ENCODE assay signal across 8 cellular contexts in the genomic region with DNA sequence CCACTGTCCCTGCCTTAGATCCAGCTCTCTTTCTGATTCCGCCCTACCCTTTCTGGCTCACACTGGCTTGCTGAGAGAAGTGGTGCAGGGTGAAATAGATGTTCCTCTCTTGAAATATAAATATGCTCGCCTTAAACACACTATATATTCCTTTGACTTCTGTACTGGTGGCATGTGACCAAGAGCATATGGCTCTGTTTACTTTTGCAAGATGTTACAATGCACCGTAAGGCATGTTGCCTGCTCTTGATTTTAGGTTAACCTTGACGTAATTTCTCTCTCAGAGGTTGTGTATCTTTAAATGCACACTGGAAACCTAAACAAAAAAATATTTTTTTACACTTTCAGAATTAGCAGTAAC. TPM values are rescaled to one million over a fixed set of nuclear protein-coding genes. Genes with fewer than 3 reads are reported as not detected.
DNase-seq lines count a peak whose midpoint lies in the region; ATAC-seq, FAIRE-seq and TF ChIP-seq lines count a peak whose summit lies in the region.

No MANE protein-coding gene starts in this region.

- intact Hi-C loops in left colon (cut with DNase I, micrococcal nuclease), result no loop called here

- no peak for TF ChIP-seq EP300 in upper lobe of left lung (IDR thresholded peaks at IDR 0.05)

- peaks cover 18 to 36% (median 29%) of the 10 kb centered on the region in 4 donors for H3K4me1 ChIP-seq in upper lobe of left lung

- POLR2A ChIA-PET in AG04449 (lab: Yijun Ruan, JAX), result interaction anchor here (1.2 kb wide), 1 partner anchor 460 kb away, joined by 4 read pairs; the partner anchor contains the start of gene MLF1
- POLR2A ChIA-PET in activated CD8-positive, alpha-beta T cell treated with anti-CD3 and anti-CD28 coated beads, Interleukin-2, amount 10 ng/mL, durations not matched to agents 7 days and 5 days (lab: Charles Lee), result no interaction called here

- 14% methylated on average over 4 of the region's 4 CpGs for WGBS in upper lobe of left lung, 2 donors

- peak; percentile 13 for ATAC-seq in GM21723 (IDR thresholded peaks at IDR 0.05; ENCODE audit: unreplicated experiment)
- no peak for ATAC-seq in activated CD8-positive, alpha-beta T cell treated with anti-CD3 and anti-CD28 coated beads, Interleukin-2, amount 10 ng/mL, durations not matched to agents 7 days and 5 days
- ATAC-seq in left colon, result peak; percentile 44
- ATAC-seq in upper lobe of left lung (ENCODE audit: low FRiP score in 2 of 2), result no peak

- peaks cover 23% of the 10 kb centered on the region for H3K36me3 Mint-ChIP-seq in activated CD8-positive, alpha-beta T cell treated with anti-CD3 and anti-CD28 coated beads, Interleukin-2, amount 10 ng/mL, durations not matched to agents 7 days and 5 days (ENCODE audit: low read depth)

- H3K4me3 Mint-ChIP-seq in activated CD8-positive, alpha-beta T cell treated with anti-CD3 and anti-CD28 coated beads, Interleukin-2, amount 10 ng/mL, durations not matched to agents 7 days and 5 days, result peak overlapping the region; percentile 91

- peaks cover 7% of the 10 kb centered on the region for H3K9me3 Mint-ChIP-seq in activated CD8-positive, alpha-beta T cell treated with anti-CD3 and anti-CD28 coated beads, Interleukin-2, amount 10 ng/mL, durations not matched to agents 7 days and 5 days (ENCODE audit: insufficient read depth)

- H3K4me3 ChIP-seq in AG04449 (ENCODE audit: low read depth, low read length) (peak overlapping the region; percentile 92), upper lobe of left lung (peak overlapping the region; percentile 69 to 97 (median 86))

- H3K36me3 ChIP-seq in upper lobe of left lung, result no peaks in the 10 kb centered on the region

- H3K4me1 Mint-ChIP-seq in activated CD8-positive, alpha-beta T cell treated with anti-CD3 and anti-CD28 coated beads, Interleukin-2, amount 10 ng/mL, durations not matched to agents 7 days and 5 days (ENCODE audit: low read depth), result peaks cover 61% of the 10 kb centered on the region

- peak overlapping the region; percentile 74 to 84 (median 80) for H3K27ac ChIP-seq in upper lobe of left lung

- TF ChIP-seq CTCF in AG04449 (IDR thresholded peaks at IDR 0.05; ENCODE audit: insufficient read depth, low read length, missing control alignments) (no peak), upper lobe of left lung (IDR thresholded peaks at IDR 0.05) (no peak)

- FAIRE-seq in RCC 7860 (lab: Jason Lieb, UNC), result no peak

- peaks cover 0 to 2% (median 0%) of the 10 kb centered on the region in 4 donors for H3K9me3 ChIP-seq in upper lobe of left lung

- CTCF ChIA-PET in AG04449 (lab: Yijun Ruan, JAX), result interaction anchor here (0.9 to 5.0 kb wide), 6 partner anchors 10 to 578 kb away, joined by 3 to 17 read pairs (median 4); no protein-coding TSS in a partner anchor
- CTCF ChIA-PET in activated CD8-positive, alpha-beta T cell treated with anti-CD3 and anti-CD28 coated beads, Interleukin-2, amount 10 ng/mL, durations not matched to agents 7 days and 5 days (lab: Charles Lee), result interaction anchor here (0.8 to 1.8 kb wide), 5 partner anchors 9 to 324 kb away, joined by 3 to 5 read pairs (median 4); no protein-coding TSS in a partner anchor

- H3K27me3 ChIP-seq in upper lobe of left lung, result peaks cover 0 to 30% (median 11%) of the 10 kb centered on the region in 4 donors

- DNase-seq in AG04449 (ENCODE audit: low read depth, low spot score), result no peak
- no peak for DNase-seq in activated CD8-positive, alpha-beta T cell treated with anti-CD3 and anti-CD28 coated beads, Interleukin-2, amount 10 ng/mL, durations not matched to agents 7 days and 5 days
- no peak for DNase-seq in left colon
- no peak for DNase-seq in upper lobe of left lung
- no peak for DNase-seq in glomerular visceral epithelial cell (ENCODE audit: extremely low spot score)
- DNase-seq in superior temporal gyrus (ENCODE audit: extremely low spot score), result no peak
- DNase-seq in RCC 7860 (ENCODE audit: low spot score), result no peak

- H3K27ac Mint-ChIP-seq in activated CD8-positive, alpha-beta T cell treated with anti-CD3 and anti-CD28 coated beads, Interleukin-2, amount 10 ng/mL, durations not matched to agents 7 days and 5 days, result peak overlapping the region; percentile 79

- no peak for TF ChIP-seq POLR2A in upper lobe of left lung (IDR thresholded peaks at IDR 0.05)

- peaks cover 33% of the 10 kb centered on the region for H3K27me3 Mint-ChIP-seq in activated CD8-positive, alpha-beta T cell treated with anti-CD3 and anti-CD28 coated beads, Interleukin-2, amount 10 ng/mL, durations not matched to agents 7 days and 5 days (ENCODE audit: low read depth)

RNA-seq across cellular contexts. Expression of gene RSRC1, which starts 0.7 kb away (rescaled TPM):
- total RNA-seq in activated CD8-positive, alpha-beta T cell treated with anti-CD3 and anti-CD28 coated beads, Interleukin-2, amount 10 ng/mL, durations not matched to agents 7 days and 5 days, result 10 to 100 TPM; 44.9 to 47.9 TPM
- 10 to 100 TPM; 24.9 to 30.6 TPM for total RNA-seq in left colon
- 10 to 100 TPM; 21.4 to 87.0 (median 24.5) TPM for total RNA-seq in upper lobe of left lung

RNA-seq across cellular contexts. Expression of gene SHOX2, which starts 4.4 kb away (rescaled TPM):
- not detected for total RNA-seq in activated CD8-positive, alpha-beta T cell treated with anti-CD3 and anti-CD28 coated beads, Interleukin-2, amount 10 ng/mL, durations not matched to agents 7 days and 5 days
- total RNA-seq in left colon, result under 1 TPM; 0.09 to 0.36 TPM
- total RNA-seq in upper lobe of left lung, result under 1 TPM in 4 of 6 donors, not detected in 2; under 0.01 to 0.54 (median 0.14) TPM

Comparison
In these comparisons a context has a peak if more than half of its experiments do, and no peak if none do; other contexts are left out.
1. ATAC-seq: peak in GM21723 (single experiment) and left colon (single experiment); none in activated CD8-positive, alpha-beta T cell treated with anti-CD3 and anti-CD28 coated beads, Interleukin-2, amount 10 ng/mL, durations not matched to agents 7 days and 5 days (single experiment) and upper lobe of left lung (0 of 2).